ENCODE assay signal across 1 cellular context in genomic region chr9:134224130-134224826, GRCh38.
TF ChIP-seq lines count a peak whose summit lies in the region.

No MANE protein-coding gene starts in this region.

TF ChIP-seq in IMR-90, 13 proteins besides CTCF, POLR2A, EP300 and RAD21:
- TF ChIP-seq RFX5 (IDR thresholded peaks at IDR 0.05; ENCODE audit: low read depth, low read length) (no peak), USF2 (IDR thresholded peaks at IDR 0.05; ENCODE audit: low read depth, low read length) (no peak), ELK1 (IDR thresholded peaks at IDR 0.05; ENCODE audit: borderline replicate concordance, low read depth, low read length) (no peak), MAFK (IDR thresholded peaks at IDR 0.05; ENCODE audit: low read depth, low read length) (no peak), BHLHE40 (IDR thresholded peaks at IDR 0.05; ENCODE audit: low read depth, low read length) (no peak), CEBPB (IDR thresholded peaks at IDR 0.05; ENCODE audit: low read depth, low read length) (no peak), RCOR1 (IDR thresholded peaks at IDR 0.05; ENCODE audit: insufficient replicate concordance, low read length) (no peak), MXI1 (IDR thresholded peaks at IDR 0.05; ENCODE audit: borderline replicate concordance, low read depth, low read length) (no peak), MAZ (IDR thresholded peaks at IDR 0.05; ENCODE audit: borderline replicate concordance, low read depth, low read length) (no peak), FOS (IDR thresholded peaks at IDR 0.05; ENCODE audit: low read depth, low read length) (no peak), SMC3 (IDR thresholded peaks at IDR 0.05; ENCODE audit: low read depth, low read length) (no peak), CHD1 (IDR thresholded peaks at IDR 0.05; ENCODE audit: low read depth, low read length) (no peak), NFE2L2 (IDR thresholded peaks at IDR 0.05; ENCODE audit: low read depth, low read length) (no peak)
